ENCODE assay signal across 31 cellular contexts in the genomic region with DNA sequence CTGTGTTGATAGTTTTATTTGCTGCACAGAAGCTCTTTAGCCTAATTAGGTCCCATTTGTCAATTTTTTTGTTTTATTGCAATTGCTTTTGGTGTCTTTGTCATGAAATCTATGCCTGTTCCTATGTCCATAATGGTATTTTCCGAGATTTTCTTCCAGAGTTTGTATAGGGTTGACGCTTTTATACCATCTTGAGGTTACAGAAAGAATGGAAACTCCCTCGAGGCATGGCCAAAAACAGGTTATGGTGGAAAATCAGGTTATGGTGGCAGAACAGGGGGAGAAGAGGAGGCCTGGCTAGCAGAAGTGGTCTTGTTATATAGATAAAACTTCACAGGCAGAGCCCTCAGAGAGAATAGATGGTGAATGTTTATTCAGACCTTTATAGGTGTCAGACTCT. TPM values are rescaled to one million over a fixed set of nuclear protein-coding genes. Genes with fewer than 3 reads are reported as not detected.
"Had no signal": no experiment of that assay in that cellular context is flagged by ENCODE, and none has a peak within 500 bp of the region (broad histone marks: within the 10 kb centered on the region; RNA-seq: fewer than 3 reads in every experiment).

No MANE protein-coding gene starts in this region.

- H3K27me3 Mint-ChIP-seq: activated B cell treated with CpG ODN at 0.5 μM for 24 hours; activated CD4-positive, alpha-beta memory T cell treated with anti-CD3 and anti-CD28 coated beads for 36 hours; activated CD4-positive, alpha-beta T cell treated with anti-CD3 and anti-CD28 coated beads, Interleukin-2, amount 10 ng/mL, durations not matched to agents 24 days and 14 days; activated naive CD8-positive, alpha-beta T cell treated with anti-CD3 and anti-CD28 coated beads, Interleukin-2, amount 50 U/mL, for 24 hours; brain had no signal

- H3K9ac ChIP-seq: KMS-11 had no signal

- H3K4me3 ChIP-seq: cardiac muscle cell, MG63, Peyer's patch, SJSA1 had no signal

- H3K9me3 ChIP-seq: MG63, Peyer's patch, SJSA1 had no signal

- H3K36me3 ChIP-seq: cardiac muscle cell, MG63, Peyer's patch, SJSA1 had no signal

- H3K36me3 Mint-ChIP-seq: activated CD4-positive, alpha-beta memory T cell treated with anti-CD3 and anti-CD28 coated beads for 36 hours; activated naive CD4-positive, alpha-beta T cell treated with anti-CD3 and anti-CD28 coated beads, Interleukin-2, amount 50 U/mL, for 72 hours; brain had no signal

- DNase-seq: activated B cell treated with CpG ODN at 0.5 μM for 24 hours; activated CD4-positive, alpha-beta memory T cell treated with anti-CD3 and anti-CD28 coated beads for 36 hours; activated CD4-positive, alpha-beta T cell treated with anti-CD3 and anti-CD28 coated beads for 1 hour; activated CD4-positive, alpha-beta T cell treated with anti-CD3 and anti-CD28 coated beads, Interleukin-2, amount 10 ng/mL, durations not matched to agents 24 days and 14 days; activated CD8-positive, alpha-beta memory T cell treated with anti-CD3 and anti-CD28 coated beads for 24 hours; activated effector memory CD4-positive, alpha-beta T cell treated with anti-CD3 and anti-CD28 coated beads, Interleukin-2, amount 50 U/mL, for 16 hours; activated naive CD4-positive, alpha-beta T cell treated with Interleukin-2 at 50 U/mL for 16 hours; activated naive CD8-positive, alpha-beta T cell treated with anti-CD3 and anti-CD28 coated beads, Interleukin-2, amount 50 U/mL, for 24 hours; activated T-cell treated with anti-CD3 and anti-CD28 coated beads, Interleukin-2, amount 50 U/mL, for 4 hours; amniotic stem cell; MG63; MV-4-11; NCI-H1092 treated with DMSO at 0.1 percent for 48 hours; NCI-H1436; NCI-H1694 treated with DMSO at 0.1 percent for 48 hours; NCI-H2029 treated with DMSO at 0.1 percent for 48 hours; NCI-H345; NCI-H510A; NCI-H526 treated with DMSO at 0.1 percent for 48 hours; NCI-H82; Peyer's patch; SHP77; SW 1271 had no signal

- H3K27me3 ChIP-seq: cardiac muscle cell, MG63, Peyer's patch, SJSA1 had no signal

- H3K27ac Mint-ChIP-seq: activated B cell treated with CpG ODN at 0.5 μM for 24 hours; activated CD4-positive, alpha-beta memory T cell treated with anti-CD3 and anti-CD28 coated beads for 36 hours; activated CD4-positive, alpha-beta T cell treated with anti-CD3 and anti-CD28 coated beads, Interleukin-2, amount 10 ng/mL, durations not matched to agents 24 days and 14 days; activated naive CD4-positive, alpha-beta T cell treated with anti-CD3 and anti-CD28 coated beads, Interleukin-2, amount 50 U/mL, for 72 hours; activated naive CD8-positive, alpha-beta T cell treated with anti-CD3 and anti-CD28 coated beads, Interleukin-2, amount 50 U/mL, for 24 hours; brain; T-helper 2 cell treated with Interferon-gamma antibody and Interleukin-4, amounts not matched to agents 5 μg/mL and 100 μg/mL, for 36 hours had no signal

- H3K4me3 Mint-ChIP-seq: activated B cell treated with CpG ODN at 0.5 μM for 24 hours; activated CD4-positive, alpha-beta memory T cell treated with anti-CD3 and anti-CD28 coated beads for 36 hours; activated CD4-positive, alpha-beta T cell treated with anti-CD3 and anti-CD28 coated beads, Interleukin-2, amount 10 ng/mL, durations not matched to agents 24 days and 14 days; activated naive CD8-positive, alpha-beta T cell treated with anti-CD3 and anti-CD28 coated beads, Interleukin-2, amount 50 U/mL, for 24 hours; activated T-cell treated with anti-CD3 and anti-CD28 coated beads, Interleukin-2, amount 50 U/mL, for 4 hours; brain; T-helper 2 cell treated with Interferon-gamma antibody and Interleukin-4, amounts not matched to agents 5 μg/mL and 100 μg/mL, for 36 hours had no signal

- H3K4me2 ChIP-seq: KMS-11 had no signal

- ATAC-seq: activated naive CD4-positive, alpha-beta T cell treated with anti-CD3 and anti-CD28 coated beads, Interleukin-2, amount 50 U/mL, for 72 hours; activated naive CD8-positive, alpha-beta T cell treated with anti-CD3 and anti-CD28 coated beads, Interleukin-2, amount 50 U/mL, for 24 hours; activated T-cell treated with anti-CD3 and anti-CD28 coated beads, Interleukin-2, amount 50 U/mL, for 4 hours; SK-N-SH treated with all-trans-retinoic acid at 6 μM for 48 hours had no signal

- H3K27ac ChIP-seq: cardiac muscle cell, KMS-11, Peyer's patch, SJSA1 had no signal

- H3K9me3 Mint-ChIP-seq: activated B cell treated with CpG ODN at 0.5 μM for 24 hours; activated CD4-positive, alpha-beta memory T cell treated with anti-CD3 and anti-CD28 coated beads for 36 hours; activated CD4-positive, alpha-beta T cell treated with anti-CD3 and anti-CD28 coated beads, Interleukin-2, amount 10 ng/mL, durations not matched to agents 24 days and 14 days; activated naive CD4-positive, alpha-beta T cell treated with anti-CD3 and anti-CD28 coated beads, Interleukin-2, amount 50 U/mL, for 72 hours; activated naive CD8-positive, alpha-beta T cell treated with anti-CD3 and anti-CD28 coated beads, Interleukin-2, amount 50 U/mL, for 24 hours; activated T-cell treated with anti-CD3 and anti-CD28 coated beads, Interleukin-2, amount 50 U/mL, for 4 hours; brain; T-helper 2 cell treated with Interferon-gamma antibody and Interleukin-4, amounts not matched to agents 5 μg/mL and 100 μg/mL, for 36 hours had no signal

- H3K4me1 Mint-ChIP-seq: activated B cell treated with CpG ODN at 0.5 μM for 24 hours; activated CD4-positive, alpha-beta T cell treated with anti-CD3 and anti-CD28 coated beads, Interleukin-2, amount 10 ng/mL, durations not matched to agents 24 days and 14 days; activated naive CD8-positive, alpha-beta T cell treated with anti-CD3 and anti-CD28 coated beads, Interleukin-2, amount 50 U/mL, for 24 hours had no signal

- H3K4me1 ChIP-seq: Peyer's patch had no signal

RNA-seq across cellular contexts. Expression of gene OPHN1, which starts 21.6 kb away (rescaled TPM):
- total RNA-seq: OCI-LY7 had no signal
